1 cellular context compared by ENCODE assay signal in genomic region chr19:51060336-51060735, GRCh38.
TF ChIP-seq lines count a peak whose summit lies in the region.

No MANE protein-coding gene starts in this region.

TF ChIP-seq in HepG2, 621 proteins besides CTCF, POLR2A, EP300 and RAD21:
- TF ChIP-seq FLYWCH1 (CRISPR knock-in tag; IDR thresholded peaks at IDR 0.05), result no peak
- TF ChIP-seq HNRNPK (IDR thresholded peaks at IDR 0.05; ENCODE audit: low read depth, low read length, poor library complexity, severe bottlenecking), result peak; percentile 4
